8 cellular contexts compared by ENCODE assay signal in the genomic region with DNA sequence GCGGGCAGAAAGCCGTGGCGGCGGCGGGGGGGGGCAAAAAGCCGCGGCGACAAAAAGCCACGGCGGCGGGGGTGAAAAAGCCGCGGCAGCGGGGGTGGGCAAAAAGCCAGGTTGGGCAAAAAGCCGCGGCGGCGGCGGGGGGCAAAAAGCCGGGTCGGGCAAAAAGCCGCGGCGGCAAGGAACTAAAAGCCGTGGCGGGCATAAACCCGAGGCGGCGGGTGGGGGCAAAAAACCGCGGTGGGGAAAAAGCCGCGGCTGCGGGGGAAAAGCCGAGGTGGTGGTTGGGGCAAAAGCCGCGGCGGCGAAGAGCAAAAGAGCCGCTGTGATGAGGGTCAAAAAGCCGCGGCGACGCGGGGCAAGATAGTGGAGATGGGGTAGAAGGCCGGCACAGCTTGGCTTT.
DNase-seq lines count a peak whose midpoint lies in the region; ATAC-seq, FAIRE-seq and TF ChIP-seq lines count a peak whose summit lies in the region.
"Not testable (repeated sequence)": the region's sequence is repeated elsewhere in the genome, so short reads cannot be mapped to it uniquely, and the experiment has no call there.

No MANE protein-coding gene starts in this region.

- not testable (repeated sequence) for H3K9me3 Mint-ChIP-seq in CD4-positive, CD25-positive, alpha-beta regulatory T cell

- TF ChIP-seq POLR2A in Peyer's patch (IDR thresholded peaks at IDR 0.05): not testable (repeated sequence)

- H3K4me3 Mint-ChIP-seq in CD4-positive, CD25-positive, alpha-beta regulatory T cell: not testable (repeated sequence)

- TF ChIP-seq CTCF in Peyer's patch (IDR thresholded peaks at IDR 0.05); bronchial epithelial cell (IDR thresholded peaks at IDR 0.05; ENCODE audit: insufficient read depth, low read length, severe bottlenecking); left ventricle myocardium inferior (IDR thresholded peaks at IDR 0.05; ENCODE audit: borderline replicate concordance); tibial artery (IDR thresholded peaks at IDR 0.05): not testable (repeated sequence)

- peak in 2 of 3 donors; percentile 1 to 18 for DNase-seq in CD4-positive, CD25-positive, alpha-beta regulatory T cell
- peak in 2 of 3 donors; percentile 12 to 39 for DNase-seq in Peyer's patch
- DNase-seq in activated T-cell treated with anti-CD3 and anti-CD28 coated beads, Interleukin-2, amount 50 U/mL, for 48 hours: peak; percentile 16
- DNase-seq in bronchial epithelial cell (ENCODE audit: low read depth): not testable (repeated sequence)
- peak; percentile 8 for DNase-seq in left ventricle myocardium inferior
- DNase-seq in mesenteric fat pad (ENCODE audit: low spot score): peak; percentile 35
- DNase-seq in sciatic nerve (ENCODE audit: low spot score): peak; percentile 21
- peak in 1 of 2 donors; percentile 31 for DNase-seq in tibial artery

- not testable (repeated sequence) for H3K9me3 ChIP-seq in CD4-positive, CD25-positive, alpha-beta regulatory T cell (ENCODE audit: control insufficient read depth in 2 of 2, low read length in 2 of 2); Peyer's patch; left ventricle myocardium inferior (replicated peaks); tibial artery

- not testable (repeated sequence) for FAIRE-seq in bronchial epithelial cell (lab: Jason Lieb, UNC)

- H3K27ac Mint-ChIP-seq in CD4-positive, CD25-positive, alpha-beta regulatory T cell: not testable (repeated sequence)

- not testable (repeated sequence) for H3K36me3 Mint-ChIP-seq in CD4-positive, CD25-positive, alpha-beta regulatory T cell

- H3K36me3 ChIP-seq in CD4-positive, CD25-positive, alpha-beta regulatory T cell (ENCODE audit: control insufficient read depth, insufficient read depth, low read length); Peyer's patch; bronchial epithelial cell (ENCODE audit: control insufficient read depth, insufficient read depth, low read length); left ventricle myocardium inferior; tibial artery: not testable (repeated sequence)

- not testable (repeated sequence) for H3K27me3 Mint-ChIP-seq in CD4-positive, CD25-positive, alpha-beta regulatory T cell

- ATAC-seq in CD4-positive, CD25-positive, alpha-beta regulatory T cell (ENCODE audit: low read depth in 2 of 2); sciatic nerve: not testable (repeated sequence)

- not testable (repeated sequence) for H3K4me1 Mint-ChIP-seq in CD4-positive, CD25-positive, alpha-beta regulatory T cell

- H3K4me3 ChIP-seq in CD4-positive, CD25-positive, alpha-beta regulatory T cell (ENCODE audit: low read depth, low read length): not testable (repeated sequence)
- H3K4me3 ChIP-seq in Peyer's patch (peak overlapping the region in 2 of 4 donors; percentile 18 to 37), bronchial epithelial cell (ENCODE audit: low read depth, low read length) (peak overlapping the region; percentile 9), left ventricle myocardium inferior (peak overlapping the region; percentile 53), tibial artery (peak overlapping the region; percentile 18 to 41)

- H3K27me3 ChIP-seq in CD4-positive, CD25-positive, alpha-beta regulatory T cell (ENCODE audit: control insufficient read depth, insufficient read depth, low read length); Peyer's patch; bronchial epithelial cell (ENCODE audit: control insufficient read depth, insufficient read depth, low read length); left ventricle myocardium inferior (ENCODE audit: low read depth); tibial artery: not testable (repeated sequence)

- intact Hi-C loops in left ventricle myocardium inferior (cut with micrococcal nuclease); sciatic nerve (cut with DNase I); tibial artery (cut with DNase I; ENCODE audit: low total_unique reads): not testable (repeated sequence)

- not testable (repeated sequence) for H3K4me1 ChIP-seq in CD4-positive, CD25-positive, alpha-beta regulatory T cell (ENCODE audit: control insufficient read depth, insufficient read depth, low read length, poor library complexity, severe bottlenecking); Peyer's patch; left ventricle myocardium inferior; tibial artery

- not testable (repeated sequence) for H3K27ac ChIP-seq in CD4-positive, CD25-positive, alpha-beta regulatory T cell (ENCODE audit: insufficient read depth, low read length, poor library complexity, severe bottlenecking); left ventricle myocardium inferior (replicated peaks); tibial artery
- peak overlapping the region in 1 of 4 donors; percentile 42 for H3K27ac ChIP-seq in Peyer's patch
